In genomic region chr1:183869230-183869629, GRCh38 we compare ENCODE assay signal across 20 cellular contexts.
A peak's percentile ranks its signal among the peaks of the same experiment; 100 is the strongest.
DNase-seq lines count a peak whose midpoint lies in the region; ATAC-seq and TF ChIP-seq lines count a peak whose summit lies in the region.
"Had no signal": no experiment of that assay in that cellular context is flagged by ENCODE, and none has a peak within 500 bp of the region (broad histone marks: within the 10 kb centered on the region; RNA-seq: fewer than 3 reads in every experiment).

No MANE protein-coding gene starts in this region.

- peaks cover 6% of the 10 kb centered on the region for H3K36me3 Mint-ChIP-seq in brain
- H3K36me3 Mint-ChIP-seq: IgD-negative memory B cell had no signal

- no peaks in the 10 kb centered on the region for H3K27me3 ChIP-seq in BLaER1
- H3K27me3 ChIP-seq in spleen (replicated peaks in 1 of 7): no peaks in the 10 kb centered on the region

- H3K27ac ChIP-seq in BLaER1 (peak overlapping the region; percentile 96), spleen (peak overlapping the region in 6 of 8 donors; percentile 45 to 81 (median 76))
- H3K27ac ChIP-seq: A549, PC-9 had no signal

- intact Hi-C loops in spleen (cut with DNase I; ENCODE audit: low total_unique reads): no loop called here

- H3K27me3 Mint-ChIP-seq in brain: no peaks in the 10 kb centered on the region
- H3K27me3 Mint-ChIP-seq: CD4-positive, alpha-beta T cell had no signal

- TF ChIP-seq CTCF in brain (conservative IDR thresholded peaks at IDR 0.05) (no peak), spleen (IDR thresholded peaks at IDR 0.05 in 8 of 11, conservative IDR thresholded peaks at IDR 0.05 in 3 of 11) (no peak)

- ATAC-seq in GM21390 (IDR thresholded peaks at IDR 0.05; ENCODE audit: unreplicated experiment): no peak
- ATAC-seq: A549, GM23338 had no signal

- H3K36me3 ChIP-seq in BLaER1 (peaks cover 51% of the 10 kb centered on the region), spleen (peaks cover 0 to 14% (median 0%) of the 10 kb centered on the region in 6 donors)

- no peaks in the 10 kb centered on the region for H4K20me1 ChIP-seq in BLaER1

- 0 out of 2 replicates have a peak, but pooled peaks cover 4% of the 10 kb centered on the region for H3K9me3 ChIP-seq in BLaER1
- H3K9me3 ChIP-seq in spleen: no peaks in the 10 kb centered on the region
- H3K9me3 ChIP-seq: A549 had no signal

- 75 to 89% (median 83%) methylated on average over 3 of the region's 3 CpGs for WGBS in spleen, 5 donors

- DNase-seq in foreskin melanocyte (peak; percentile 64), spleen (no peak), SW480 (ENCODE audit: low spot score) (no peak), NCI-H1417 (lab: John Stamatoyannopoulos, UW) (no peak), dedifferentiated amniotic fluid mesenchymal stem cell (ENCODE audit: extremely low spot score) (no peak)
- DNase-seq: AML-193; CD4-positive, alpha-beta T cell; DMS79; NCI-H1436 treated with DMSO at 0.1 percent for 48 hours; NCI-H2081 treated with DMSO at 0.1 percent for 48 hours; NCI-H2227 treated with DMSO at 0.1 percent for 48 hours; NCI-H526; NK-92 treated with Interleukin-12 subunit alpha and Interleukin-12 subunit beta, amount 100 ng/mL, for 24 hours; PC-9 had no signal

- no peak overlapping the region for H3K4me3 ChIP-seq in BLaER1
- no peak overlapping the region for H3K4me3 ChIP-seq in spleen
- H3K4me3 ChIP-seq: A549, GM23338, PC-9 had no signal

- H3K9me3 Mint-ChIP-seq in brain: no peaks in the 10 kb centered on the region
- H3K9me3 Mint-ChIP-seq: CD4-positive, alpha-beta T cell; GM23338 had no signal

- peak overlapping the region; percentile 57 for H3K9ac ChIP-seq in BLaER1

- peak overlapping the region; percentile 76 for H3K4me2 ChIP-seq in BLaER1
- H3K4me2 ChIP-seq: A549, GM23338, PC-9 had no signal

- peak overlapping the region in 4 of 5 experiments; percentile 15 to 80 (median 54) for H3K27ac Mint-ChIP-seq in brain
- H3K27ac Mint-ChIP-seq: CD4-positive, alpha-beta T cell; GM23338; IgD-negative memory B cell had no signal

- H3K4me1 Mint-ChIP-seq in brain: peaks cover 48% of the 10 kb centered on the region
- H3K4me1 Mint-ChIP-seq: IgD-negative memory B cell had no signal

- no peak for TF ChIP-seq POLR2A in spleen (IDR thresholded peaks at IDR 0.05)

- no peak overlapping the region for H3K4me3 Mint-ChIP-seq in brain
- H3K4me3 Mint-ChIP-seq: CD4-positive, alpha-beta T cell; GM23338; IgD-negative memory B cell had no signal

- H3K4me1 ChIP-seq in BLaER1: peaks cover 76% of the 10 kb centered on the region
- peaks cover 13 to 52% (median 40%) of the 10 kb centered on the region in 6 donors for H3K4me1 ChIP-seq in spleen
